In the genomic region with DNA sequence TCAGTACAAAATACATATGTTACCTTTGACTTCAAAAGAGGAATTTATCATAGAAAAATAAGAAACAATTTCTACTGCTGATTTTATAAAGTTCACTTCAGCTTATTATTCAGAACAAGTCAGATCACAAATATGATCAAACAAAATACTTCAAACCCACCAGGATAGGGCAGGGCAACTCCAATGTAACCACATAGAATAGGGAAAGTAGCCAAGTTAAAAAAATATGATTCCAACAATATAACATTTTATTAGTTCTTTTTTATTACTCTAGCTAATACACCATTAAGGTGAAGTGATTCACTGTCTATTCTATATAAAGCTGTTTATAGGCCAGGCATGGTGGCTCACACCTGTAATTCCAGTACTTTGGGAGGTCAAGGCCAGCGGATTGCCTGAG, we compare ENCODE assay signal across 39 cellular contexts.
"Had no signal": no experiment of that assay in that cellular context is flagged by ENCODE, and none has a peak within 500 bp of the region (broad histone marks: within the 10 kb centered on the region; RNA-seq: fewer than 3 reads in every experiment).

No MANE protein-coding gene starts in this region.

- H3K4me1 ChIP-seq: adrenal gland, ascending aorta, body of pancreas, breast epithelium had no signal

- H3K27ac ChIP-seq: adrenal gland, ascending aorta, body of pancreas, brain microvascular endothelial cell, breast epithelium, cardiac muscle cell had no signal

- H3K36me3 Mint-ChIP-seq: activated naive CD4-positive, alpha-beta T cell treated with anti-CD3 and anti-CD28 coated beads, Interleukin-2, amount 10 ng/mL, durations not matched to agents 7 days and 5 days; activated naive CD4-positive, alpha-beta T cell treated with anti-CD3 and anti-CD28 coated beads, Interleukin-2, amount 50 U/mL, for 24 hours; activated naive CD4-positive, alpha-beta T cell treated with anti-CD3 and anti-CD28 coated beads, Interleukin-2, amount 50 U/mL, for 72 hours; activated naive CD8-positive, alpha-beta T cell; activated naive CD8-positive, alpha-beta T cell treated with anti-CD3 and anti-CD28 coated beads for 36 hours; activated naive CD8-positive, alpha-beta T cell treated with anti-CD3 and anti-CD28 coated beads, Interleukin-2, amount 10 ng/mL, durations not matched to agents 7 days and 5 days; brain had no signal

- H3K27me3 Mint-ChIP-seq: activated naive CD4-positive, alpha-beta T cell treated with anti-CD3 and anti-CD28 coated beads, Interleukin-2, amount 10 ng/mL, durations not matched to agents 7 days and 5 days; activated naive CD4-positive, alpha-beta T cell treated with anti-CD3 and anti-CD28 coated beads, Interleukin-2, amount 50 U/mL, for 24 hours; activated naive CD8-positive, alpha-beta T cell; activated naive CD8-positive, alpha-beta T cell treated with anti-CD3 and anti-CD28 coated beads for 36 hours; activated naive CD8-positive, alpha-beta T cell treated with anti-CD3 and anti-CD28 coated beads, Interleukin-2, amount 50 U/mL, for 24 hours; activated T-cell treated with anti-CD3 and anti-CD28 coated beads, Interleukin-2, amount 50 U/mL, for 24 hours; activated T-helper 17 cell treated with anti-CD3 and anti-CD28 coated beads, Interleukin-2, amount 50 U/mL, for 72 hours; brain; central memory CD8-positive, alpha-beta T cell had no signal

- FAIRE-seq: bronchial epithelial cell, colon had no signal

- DNase-seq: activated effector memory CD4-positive, alpha-beta T cell treated with anti-CD3 and anti-CD28 coated beads, Interleukin-2, amount 50 U/mL, for 16 hours; activated effector memory CD4-positive, alpha-beta T cell treated with Interleukin-2 at 50 U/mL for 16 hours; activated gamma-delta T cell; activated gamma-delta T cell treated with Interleukin-2 at 50 U/mL for 16 hours; activated naive CD4-positive, alpha-beta T cell; activated naive CD4-positive, alpha-beta T cell treated with anti-CD3 and anti-CD28 coated beads for 36 hours; activated naive CD4-positive, alpha-beta T cell treated with anti-CD3 and anti-CD28 coated beads, Interleukin-2, amount 10 ng/mL, durations not matched to agents 7 days and 5 days; activated naive CD4-positive, alpha-beta T cell treated with anti-CD3 and anti-CD28 coated beads, Interleukin-2, amount 50 U/mL, for 16 hours; activated naive CD4-positive, alpha-beta T cell treated with Interleukin-2 at 50 U/mL for 16 hours; activated naive CD8-positive, alpha-beta T cell treated with anti-CD3 and anti-CD28 coated beads for 36 hours; activated naive CD8-positive, alpha-beta T cell treated with anti-CD3 and anti-CD28 coated beads, Interleukin-2, amount 10 ng/mL, durations not matched to agents 7 days and 5 days; activated naive CD8-positive, alpha-beta T cell treated with anti-CD3 and anti-CD28 coated beads, Interleukin-2, amount 50 U/mL, for 24 hours; activated T-cell treated with anti-CD3 and anti-CD28 coated beads, Interleukin-2, amount 50 U/mL, for 24 hours; activated T-cell treated with anti-CD3 and anti-CD28 coated beads, Interleukin-2, amount 50 U/mL, for 4 hours; activated T-cell treated with anti-CD3 and anti-CD28 coated beads, Interleukin-2, amount 50 U/mL, for 48 hours; activated T-cell treated with anti-CD3 and anti-CD28 coated beads, Interleukin-2, amount 50 U/mL, for 72 hours; adrenal gland; amniotic stem cell; amygdala; anterior cingulate cortex; aorta; body of pancreas; brain microvascular endothelial cell; caudate nucleus; central memory CD4-positive, alpha-beta T cell; cerebellar nuclear complex had no signal

- H3K27ac Mint-ChIP-seq: activated naive CD4-positive, alpha-beta T cell treated with anti-CD3 and anti-CD28 coated beads for 36 hours; activated naive CD4-positive, alpha-beta T cell treated with anti-CD3 and anti-CD28 coated beads, Interleukin-2, amount 10 ng/mL, durations not matched to agents 7 days and 5 days; activated naive CD4-positive, alpha-beta T cell treated with anti-CD3 and anti-CD28 coated beads, Interleukin-2, amount 50 U/mL, for 24 hours; activated naive CD4-positive, alpha-beta T cell treated with anti-CD3 and anti-CD28 coated beads, Interleukin-2, amount 50 U/mL, for 72 hours; activated naive CD8-positive, alpha-beta T cell; activated naive CD8-positive, alpha-beta T cell treated with anti-CD3 and anti-CD28 coated beads for 36 hours; activated naive CD8-positive, alpha-beta T cell treated with anti-CD3 and anti-CD28 coated beads, Interleukin-2, amount 10 ng/mL, durations not matched to agents 7 days and 5 days; activated naive CD8-positive, alpha-beta T cell treated with anti-CD3 and anti-CD28 coated beads, Interleukin-2, amount 50 U/mL, for 24 hours; activated T-cell treated with anti-CD3 and anti-CD28 coated beads, Interleukin-2, amount 50 U/mL, for 24 hours; activated T-cell treated with anti-CD3 and anti-CD28 coated beads, Interleukin-2, amount 50 U/mL, for 72 hours; activated T-helper 1 cell treated with anti-CD3 and anti-CD28 coated beads, Interleukin-12 subunit alpha, Interleukin-12 subunit beta, Interleukin-2, Interleukin-4 antibody, amounts not matched to agents 30 ng/mL and 10 ng/mL and 1 ng/mL, durations not matched to agents 14 hours and 24 hours and 36 hours; activated T-helper 17 cell treated with anti-CD3 and anti-CD28 coated beads, Interleukin-2, amount 50 U/mL, for 72 hours; activated T-helper 2 cell treated with anti-CD3 and anti-CD28 coated beads, Interferon-gamma antibody, Interleukin-2, Interleukin-4, amounts not matched to agents 10 μg/mL and 5 μg/mL and 100 μg/mL, durations not matched to agents 14 hours and 24 hours and 36 hours; brain had no signal

- H3K4me3 ChIP-seq: adrenal gland, ascending aorta, body of pancreas, breast epithelium, cardiac muscle cell had no signal

- H3K27me3 ChIP-seq: adrenal gland, ascending aorta, body of pancreas, brain microvascular endothelial cell, breast epithelium, cardiac muscle cell had no signal

- H3K4me3 Mint-ChIP-seq: activated naive CD4-positive, alpha-beta T cell treated with anti-CD3 and anti-CD28 coated beads for 36 hours; activated naive CD4-positive, alpha-beta T cell treated with anti-CD3 and anti-CD28 coated beads, Interleukin-2, amount 10 ng/mL, durations not matched to agents 7 days and 5 days; activated naive CD4-positive, alpha-beta T cell treated with anti-CD3 and anti-CD28 coated beads, Interleukin-2, amount 50 U/mL, for 24 hours; activated naive CD8-positive, alpha-beta T cell; activated naive CD8-positive, alpha-beta T cell treated with anti-CD3 and anti-CD28 coated beads for 36 hours; activated naive CD8-positive, alpha-beta T cell treated with anti-CD3 and anti-CD28 coated beads, Interleukin-2, amount 10 ng/mL, durations not matched to agents 7 days and 5 days; activated naive CD8-positive, alpha-beta T cell treated with anti-CD3 and anti-CD28 coated beads, Interleukin-2, amount 50 U/mL, for 24 hours; activated T-cell treated with anti-CD3 and anti-CD28 coated beads, Interleukin-2, amount 50 U/mL, for 24 hours; activated T-cell treated with anti-CD3 and anti-CD28 coated beads, Interleukin-2, amount 50 U/mL, for 4 hours; activated T-cell treated with anti-CD3 and anti-CD28 coated beads, Interleukin-2, amount 50 U/mL, for 72 hours; activated T-helper 1 cell treated with anti-CD3 and anti-CD28 coated beads, Interleukin-12 subunit alpha, Interleukin-12 subunit beta, Interleukin-2, Interleukin-4 antibody, amounts not matched to agents 30 ng/mL and 10 ng/mL and 1 ng/mL, durations not matched to agents 14 hours and 24 hours and 36 hours; activated T-helper 17 cell treated with anti-CD3 and anti-CD28 coated beads, Interleukin-2, amount 50 U/mL, for 72 hours; brain; central memory CD8-positive, alpha-beta T cell had no signal

- H3K36me3 ChIP-seq: adrenal gland, ascending aorta, brain microvascular endothelial cell, breast epithelium, cardiac muscle cell had no signal

- H3K9me3 Mint-ChIP-seq: activated naive CD4-positive, alpha-beta T cell treated with anti-CD3 and anti-CD28 coated beads for 36 hours; activated naive CD4-positive, alpha-beta T cell treated with anti-CD3 and anti-CD28 coated beads, Interleukin-2, amount 10 ng/mL, durations not matched to agents 7 days and 5 days; activated naive CD4-positive, alpha-beta T cell treated with anti-CD3 and anti-CD28 coated beads, Interleukin-2, amount 50 U/mL, for 24 hours; activated naive CD4-positive, alpha-beta T cell treated with anti-CD3 and anti-CD28 coated beads, Interleukin-2, amount 50 U/mL, for 72 hours; activated naive CD8-positive, alpha-beta T cell treated with anti-CD3 and anti-CD28 coated beads for 36 hours; activated naive CD8-positive, alpha-beta T cell treated with anti-CD3 and anti-CD28 coated beads, Interleukin-2, amount 10 ng/mL, durations not matched to agents 7 days and 5 days; activated naive CD8-positive, alpha-beta T cell treated with anti-CD3 and anti-CD28 coated beads, Interleukin-2, amount 50 U/mL, for 24 hours; activated T-cell treated with anti-CD3 and anti-CD28 coated beads, Interleukin-2, amount 50 U/mL, for 24 hours; activated T-cell treated with anti-CD3 and anti-CD28 coated beads, Interleukin-2, amount 50 U/mL, for 4 hours; activated T-cell treated with anti-CD3 and anti-CD28 coated beads, Interleukin-2, amount 50 U/mL, for 72 hours; activated T-helper 1 cell treated with anti-CD3 and anti-CD28 coated beads, Interleukin-12 subunit alpha, Interleukin-12 subunit beta, Interleukin-2, Interleukin-4 antibody, amounts not matched to agents 30 ng/mL and 10 ng/mL and 1 ng/mL, durations not matched to agents 14 hours and 24 hours and 36 hours; activated T-helper 17 cell treated with anti-CD3 and anti-CD28 coated beads, Interleukin-2, amount 50 U/mL, for 72 hours; activated T-helper 2 cell treated with anti-CD3 and anti-CD28 coated beads, Interferon-gamma antibody, Interleukin-2, Interleukin-4, amounts not matched to agents 10 μg/mL and 5 μg/mL and 100 μg/mL, durations not matched to agents 14 hours and 24 hours and 36 hours; brain; central memory CD8-positive, alpha-beta T cell had no signal

- ATAC-seq: activated naive CD4-positive, alpha-beta T cell treated with anti-CD3 and anti-CD28 coated beads, Interleukin-2, amount 50 U/mL, for 72 hours; activated naive CD8-positive, alpha-beta T cell treated with anti-CD3 and anti-CD28 coated beads, Interleukin-2, amount 50 U/mL, for 24 hours; activated T-cell treated with anti-CD3 and anti-CD28 coated beads, Interleukin-2, amount 50 U/mL, for 4 hours; activated T-cell treated with anti-CD3 and anti-CD28 coated beads, Interleukin-2, amount 50 U/mL, for 72 hours; activated T-helper 17 cell treated with anti-CD3 and anti-CD28 coated beads, Interleukin-2, amount 50 U/mL, for 72 hours; body of pancreas had no signal

- H3K9me3 ChIP-seq: adrenal gland, ascending aorta, body of pancreas, breast epithelium had no signal

- H3K4me1 Mint-ChIP-seq: activated naive CD4-positive, alpha-beta T cell treated with anti-CD3 and anti-CD28 coated beads, Interleukin-2, amount 10 ng/mL, durations not matched to agents 7 days and 5 days; activated naive CD4-positive, alpha-beta T cell treated with anti-CD3 and anti-CD28 coated beads, Interleukin-2, amount 50 U/mL, for 24 hours; activated naive CD8-positive, alpha-beta T cell treated with anti-CD3 and anti-CD28 coated beads for 36 hours; activated naive CD8-positive, alpha-beta T cell treated with anti-CD3 and anti-CD28 coated beads, Interleukin-2, amount 10 ng/mL, durations not matched to agents 7 days and 5 days; activated naive CD8-positive, alpha-beta T cell treated with anti-CD3 and anti-CD28 coated beads, Interleukin-2, amount 50 U/mL, for 24 hours; activated T-helper 17 cell treated with anti-CD3 and anti-CD28 coated beads, Interleukin-2, amount 50 U/mL, for 72 hours; brain; central memory CD8-positive, alpha-beta T cell had no signal
